Comparison of ENCODE assay signal across 1 cellular context in genomic region chr2:201057715-201058248, GRCh38.
TF ChIP-seq lines count a peak whose summit lies in the region.

No MANE protein-coding gene starts in this region.

TF ChIP-seq in HepG2, 621 proteins besides CTCF, POLR2A, EP300 and RAD21 (continued from another document and continues in another):
- TF ChIP-seq DPF2 (CRISPR knock-in tag; IDR thresholded peaks at IDR 0.05; ENCODE audit: borderline replicate concordance, low read depth): peak; percentile 50; the same call in 1 of the 2 replicates
- no peak for TF ChIP-seq ZBTB4 (CRISPR knock-in tag; IDR thresholded peaks at IDR 0.05; ENCODE audit: borderline replicate concordance)
- TF ChIP-seq HMG20B (CRISPR knock-in tag; conservative IDR thresholded peaks at IDR 0.05): peak; percentile 95
- peak; percentile 60 for TF ChIP-seq ZNF205 (CRISPR knock-in tag; IDR thresholded peaks at IDR 0.05)
- TF ChIP-seq, protein P1, sequence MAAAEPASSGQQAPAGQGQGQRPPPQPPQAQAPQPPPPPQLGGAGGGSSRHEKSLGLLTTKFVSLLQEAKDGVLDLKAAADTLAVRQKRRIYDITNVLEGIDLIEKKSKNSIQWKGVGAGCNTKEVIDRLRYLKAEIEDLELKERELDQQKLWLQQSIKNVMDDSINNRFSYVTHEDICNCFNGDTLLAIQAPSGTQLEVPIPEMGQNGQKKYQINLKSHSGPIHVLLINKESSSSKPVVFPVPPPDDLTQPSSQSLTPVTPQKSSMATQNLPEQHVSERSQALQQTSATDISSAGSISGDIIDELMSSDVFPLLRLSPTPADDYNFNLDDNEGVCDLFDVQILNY (CRISPR knock-in tag; conservative IDR thresholded peaks at IDR 0.05): no peak
- TF ChIP-seq ZFX (CRISPR knock-in tag; IDR thresholded peaks at IDR 0.05; ENCODE audit: low read depth): no peak
- TF ChIP-seq HNF4G (IDR thresholded peaks at IDR 0.05; ENCODE audit: borderline replicate concordance, low read depth, low read length): peak; percentile 83
- TF ChIP-seq HNF4G (CRISPR knock-in tag; IDR thresholded peaks at IDR 0.05; ENCODE audit: borderline replicate concordance, low read depth): 0 out of 2 replicates have a peak, but pooled peaks have one; percentile 45
- TF ChIP-seq TCF7 (IDR thresholded peaks at IDR 0.05; ENCODE audit: low read depth): peak; percentile 83
- no peak for TF ChIP-seq ZNF547 (CRISPR knock-in tag; IDR thresholded peaks at IDR 0.05)
- 0 out of 2 replicates have a peak, but pooled peaks have one; percentile 54 for TF ChIP-seq ZSCAN9 (CRISPR knock-in tag; IDR thresholded peaks at IDR 0.05; ENCODE audit: borderline replicate concordance)
- TF ChIP-seq ZNF296 (CRISPR knock-in tag; conservative IDR thresholded peaks at IDR 0.05): no peak
- TF ChIP-seq SCMH1 (CRISPR knock-in tag; IDR thresholded peaks at IDR 0.05; ENCODE audit: borderline replicate concordance): no peak
- 0 out of 2 replicates have a peak, but pooled peaks have one; percentile 10 for TF ChIP-seq SNAI1 (CRISPR knock-in tag; IDR thresholded peaks at IDR 0.05; ENCODE audit: borderline replicate concordance)
- peak; percentile 86; the same call in 1 of the 2 replicates for TF ChIP-seq SIX1 (CRISPR knock-in tag; IDR thresholded peaks at IDR 0.05; ENCODE audit: borderline replicate concordance)
- peak; percentile 52; the same call in 1 of the 2 replicates for TF ChIP-seq CBFB (CRISPR knock-in tag; IDR thresholded peaks at IDR 0.05)
- TF ChIP-seq, protein P2, sequence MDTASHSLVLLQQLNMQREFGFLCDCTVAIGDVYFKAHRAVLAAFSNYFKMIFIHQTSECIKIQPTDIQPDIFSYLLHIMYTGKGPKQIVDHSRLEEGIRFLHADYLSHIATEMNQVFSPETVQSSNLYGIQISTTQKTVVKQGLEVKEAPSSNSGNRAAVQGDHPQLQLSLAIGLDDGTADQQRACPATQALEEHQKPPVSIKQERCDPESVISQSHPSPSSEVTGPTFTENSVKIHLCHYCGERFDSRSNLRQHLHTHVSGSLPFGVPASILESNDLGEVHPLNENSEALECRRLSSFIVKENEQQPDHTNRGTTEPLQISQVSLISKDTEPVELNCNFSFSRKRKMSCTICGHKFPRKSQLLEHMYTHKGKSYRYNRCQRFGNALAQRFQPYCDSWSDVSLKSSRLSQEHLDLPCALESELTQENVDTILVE (CRISPR knock-in tag; IDR thresholded peaks at IDR 0.05): peak; percentile 81
- no peak for TF ChIP-seq ZNF430 (CRISPR knock-in tag; IDR thresholded peaks at IDR 0.05)
- no peak for TF ChIP-seq ZNF235 (CRISPR knock-in tag; IDR thresholded peaks at IDR 0.05; ENCODE audit: borderline replicate concordance)
- peak; percentile 87 for TF ChIP-seq FOXP4 (CRISPR knock-in tag; IDR thresholded peaks at IDR 0.05)
- no peak for TF ChIP-seq ZFP36L1 (CRISPR knock-in tag; IDR thresholded peaks at IDR 0.05)
- TF ChIP-seq ERF (CRISPR knock-in tag; IDR thresholded peaks at IDR 0.05): peak; percentile 71
- TF ChIP-seq NFATC3 (CRISPR knock-in tag; IDR thresholded peaks at IDR 0.05): no peak
- peak; percentile 42; the same call in 1 of the 2 replicates for TF ChIP-seq GATAD1 (CRISPR knock-in tag; IDR thresholded peaks at IDR 0.05)
- TF ChIP-seq KDM4B (CRISPR knock-in tag; IDR thresholded peaks at IDR 0.05): peak; percentile 76; the same call in 1 of the 2 replicates
- no peak for TF ChIP-seq GZF1 (CRISPR knock-in tag; IDR thresholded peaks at IDR 0.05)
- TF ChIP-seq SOX5 (CRISPR knock-in tag; IDR thresholded peaks at IDR 0.05; ENCODE audit: borderline replicate concordance): peak; percentile 99
- TF ChIP-seq, protein P3, sequence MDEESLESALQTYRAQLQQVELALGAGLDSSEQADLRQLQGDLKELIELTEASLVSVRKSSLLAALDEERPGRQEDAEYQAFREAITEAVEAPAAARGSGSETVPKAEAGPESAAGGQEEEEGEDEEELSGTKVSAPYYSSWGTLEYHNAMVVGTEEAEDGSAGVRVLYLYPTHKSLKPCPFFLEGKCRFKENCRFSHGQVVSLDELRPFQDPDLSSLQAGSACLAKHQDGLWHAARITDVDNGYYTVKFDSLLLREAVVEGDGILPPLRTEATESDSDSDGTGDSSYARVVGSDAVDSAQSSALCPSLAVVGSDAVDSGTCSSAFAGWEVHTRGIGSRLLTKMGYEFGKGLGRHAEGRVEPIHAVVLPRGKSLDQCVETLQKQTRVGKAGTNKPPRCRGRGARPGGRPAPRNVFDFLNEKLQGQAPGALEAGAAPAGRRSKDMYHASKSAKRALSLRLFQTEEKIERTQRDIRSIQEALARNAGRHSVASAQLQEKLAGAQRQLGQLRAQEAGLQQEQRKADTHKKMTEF (CRISPR knock-in tag; IDR thresholded peaks at IDR 0.05): peak; percentile 89
- TF ChIP-seq GPBP1L1 (CRISPR knock-in tag; IDR thresholded peaks at IDR 0.05): no peak
- no peak for TF ChIP-seq ZMAT3 (CRISPR knock-in tag; conservative IDR thresholded peaks at IDR 0.05)
- TF ChIP-seq IKZF1 (IDR thresholded peaks at IDR 0.05): no peak
- peak; percentile 58; the same call in 1 of the 2 replicates for TF ChIP-seq ZNF556 (CRISPR knock-in tag; IDR thresholded peaks at IDR 0.05; ENCODE audit: borderline replicate concordance)
- TF ChIP-seq SKIL (CRISPR knock-in tag; IDR thresholded peaks at IDR 0.05; ENCODE audit: borderline replicate concordance): peak; percentile 50; the same call in 1 of the 2 replicates
- peak; percentile 47; the same call in 1 of the 2 replicates for TF ChIP-seq YEATS2 (CRISPR knock-in tag; IDR thresholded peaks at IDR 0.05; ENCODE audit: borderline replicate concordance)
- TF ChIP-seq RARG (CRISPR knock-in tag; IDR thresholded peaks at IDR 0.05; ENCODE audit: low read depth): 0 out of 2 replicates have a peak, but pooled peaks have one; percentile 31
- TF ChIP-seq ZNF510 (CRISPR knock-in tag; IDR thresholded peaks at IDR 0.05; ENCODE audit: low read depth): 0 out of 2 replicates have a peak, but pooled peaks have one; percentile 42
- TF ChIP-seq CENPT (CRISPR knock-in tag; IDR thresholded peaks at IDR 0.05; ENCODE audit: low read depth): no peak
- TF ChIP-seq ZNF143 (CRISPR knock-in tag; IDR thresholded peaks at IDR 0.05): no peak
- peak in 1 of 2 experiments; percentile 22; a peak in 1 of 4 replicates for TF ChIP-seq ATF4 (CRISPR knock-in tag; IDR thresholded peaks at IDR 0.05)
- TF ChIP-seq, protein P4, sequence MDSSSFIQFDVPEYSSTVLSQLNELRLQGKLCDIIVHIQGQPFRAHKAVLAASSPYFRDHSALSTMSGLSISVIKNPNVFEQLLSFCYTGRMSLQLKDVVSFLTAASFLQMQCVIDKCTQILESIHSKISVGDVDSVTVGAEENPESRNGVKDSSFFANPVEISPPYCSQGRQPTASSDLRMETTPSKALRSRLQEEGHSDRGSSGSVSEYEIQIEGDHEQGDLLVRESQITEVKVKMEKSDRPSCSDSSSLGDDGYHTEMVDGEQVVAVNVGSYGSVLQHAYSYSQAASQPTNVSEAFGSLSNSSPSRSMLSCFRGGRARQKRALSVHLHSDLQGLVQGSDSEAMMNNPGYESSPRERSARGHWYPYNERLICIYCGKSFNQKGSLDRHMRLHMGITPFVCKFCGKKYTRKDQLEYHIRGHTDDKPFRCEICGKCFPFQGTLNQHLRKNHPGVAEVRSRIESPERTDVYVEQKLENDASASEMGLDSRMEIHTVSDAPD (CRISPR knock-in tag; IDR thresholded peaks at IDR 0.05): peak; percentile 99
- TF ChIP-seq SOX6 (IDR thresholded peaks at IDR 0.05): no peak
- TF ChIP-seq SOX6 (CRISPR knock-in tag; IDR thresholded peaks at IDR 0.05): peak; percentile 99
- peak; percentile 75 for TF ChIP-seq ONECUT2 (CRISPR knock-in tag; IDR thresholded peaks at IDR 0.05)
- no peak for TF ChIP-seq ZNF839 (CRISPR knock-in tag; IDR thresholded peaks at IDR 0.05; ENCODE audit: borderline replicate concordance)
- TF ChIP-seq ZNF503 (CRISPR knock-in tag; IDR thresholded peaks at IDR 0.05): peak; percentile 67; the same call in 1 of the 2 replicates
- no peak for TF ChIP-seq ZFP37 (CRISPR knock-in tag; IDR thresholded peaks at IDR 0.05; ENCODE audit: borderline replicate concordance)
- peak; percentile 82 for TF ChIP-seq SIX4 (CRISPR knock-in tag; IDR thresholded peaks at IDR 0.05)
- 0 out of 2 replicates have a peak, but pooled peaks have one; percentile 22 for TF ChIP-seq RORA (CRISPR knock-in tag; IDR thresholded peaks at IDR 0.05)
- TF ChIP-seq SMAD9 (CRISPR knock-in tag; IDR thresholded peaks at IDR 0.05): no peak
- no peak for TF ChIP-seq ZNF451 (CRISPR knock-in tag; IDR thresholded peaks at IDR 0.05)
- TF ChIP-seq ZSCAN20 (CRISPR knock-in tag; IDR thresholded peaks at IDR 0.05; ENCODE audit: borderline replicate concordance): no peak
- peak; percentile 59; the same call in 1 of the 2 replicates for TF ChIP-seq ZBTB20 (CRISPR knock-in tag; IDR thresholded peaks at IDR 0.05; ENCODE audit: borderline replicate concordance, low read depth)
- TF ChIP-seq ETV5 (CRISPR knock-in tag; IDR thresholded peaks at IDR 0.05; ENCODE audit: borderline replicate concordance): peak; percentile 66; the same call in 1 of the 2 replicates
